Comparison of ENCODE assay signal across 20 cellular contexts in the genomic region with DNA sequence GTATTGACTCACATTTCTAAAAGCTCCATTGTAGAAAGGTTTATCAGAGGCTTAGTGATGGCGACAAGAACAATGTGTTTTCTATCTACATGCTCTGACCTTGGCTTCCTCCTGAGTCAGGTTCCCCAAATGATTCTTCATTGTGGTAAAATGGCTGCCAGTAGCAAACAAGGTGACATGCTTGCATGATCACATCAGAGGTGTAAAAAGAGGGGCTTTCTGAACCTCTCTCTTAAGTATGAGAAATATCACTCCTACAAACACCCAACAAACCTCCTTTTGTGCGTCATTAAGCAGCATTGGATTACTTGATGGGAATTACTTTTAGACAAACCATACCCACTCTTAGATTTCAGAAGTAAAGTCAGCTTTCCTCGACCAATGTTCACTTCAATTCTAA.
DNase-seq lines count a peak whose midpoint lies in the region; ATAC-seq, FAIRE-seq and TF ChIP-seq lines count a peak whose summit lies in the region.
"Had no signal": no experiment of that assay in that cellular context is flagged by ENCODE, and none has a peak within 500 bp of the region (broad histone marks: within the 10 kb centered on the region; RNA-seq: fewer than 3 reads in every experiment).

No MANE protein-coding gene starts in this region.

- no peaks in the 10 kb centered on the region for H3K27me3 ChIP-seq in GM23338 (ENCODE audit: insufficient read depth)
- H3K27me3 ChIP-seq in GM12878 (replicated peaks in 1 of 2; ENCODE audit: control insufficient read depth in 2 of 2, insufficient read depth in 2 of 2, low read length in 1 of 2), result no peaks in the 10 kb centered on the region
- H3K27me3 ChIP-seq in tibial nerve, result no peaks in the 10 kb centered on the region

- CTCF ChIA-PET in GM12878 (lab: Yijun Ruan, JAX), result no interaction called here

- H3K79me2 ChIP-seq in GM23338 (replicated peaks; ENCODE audit: insufficient read depth), result no peaks in the 10 kb centered on the region
- H3K79me2 ChIP-seq in GM12878 (ENCODE audit: control insufficient read depth, insufficient read depth, low read length), result no peaks in the 10 kb centered on the region

- peak; percentile 11 for DNase-seq in GM12865 (ENCODE audit: low read depth)
- DNase-seq in GM23338 (ENCODE audit: low spot score), result no peak
- DNase-seq in GM12878 (ENCODE audit: low read depth, low spot score), result no peak
- no peak for DNase-seq in left cardiac atrium
- DNase-seq in activated naive CD4-positive, alpha-beta T cell treated with Interleukin-2 at 50 U/mL for 16 hours, result no peak
- DNase-seq in tibial nerve (ENCODE audit: low spot score in 2 of 2), result no peak
- DNase-seq: 8988T; C1 segment of cervical spinal cord; Calu3; CD4-positive, alpha-beta memory T cell; COR-L47; DMS53; DMS79 treated with DMSO at 0.1 percent for 48 hours; GF-D8; HFFc6 had no signal

- H3K4me3 Mint-ChIP-seq in GM23338, result no peak overlapping the region
- H3K4me3 Mint-ChIP-seq: CD4-positive, alpha-beta memory T cell; HFFc6 had no signal

- RAD21 ChIA-PET in GM12878 (lab: Charles Lee; ENCODE audit: unreplicated experiment), result no interaction called here

- H3K27ac ChIP-seq in GM23338 (ENCODE audit: low read depth) (no peak overlapping the region), GM12878 (ENCODE audit: control insufficient read depth, insufficient read depth) (no peak overlapping the region), tibial nerve (no peak overlapping the region)
- H3K27ac ChIP-seq: A549 had no signal

- in situ Hi-C loops in GM12878 (cut with MboI), result no loop called here

- no TSS peak for BruUV-seq in GM12878 (replicated peaks; lab: Mats Ljungman, UMichigan)

- intact Hi-C loops in GM12878 (cut with micrococcal nuclease; ENCODE audit: unreplicated experiment), result no loop called here
- intact Hi-C loops in left cardiac atrium (cut with DNase I), result no loop called here

- no peak overlapping the region for H3K27ac Mint-ChIP-seq in GM23338
- H3K27ac Mint-ChIP-seq: CD4-positive, alpha-beta memory T cell; HFFc6 had no signal

- ATAC-seq in GM23338, result no peak
- peak; percentile 43 for ATAC-seq in HG03342 (IDR thresholded peaks at IDR 0.05; ENCODE audit: unreplicated experiment)
- peak; percentile 41; the same call in 2 of the 3 replicates for ATAC-seq in GM12878
- no peak for ATAC-seq in left cardiac atrium
- ATAC-seq in HG03565 (IDR thresholded peaks at IDR 0.05; ENCODE audit: unreplicated experiment), result no peak
- ATAC-seq: A549 had no signal

- no peaks in the 10 kb centered on the region for H3F3A ChIP-seq in GM23338 (replicated peaks; ENCODE audit: low read depth)

- H3K9ac ChIP-seq in GM12878 (ENCODE audit: control insufficient read depth, insufficient read depth, low read length), result no peak overlapping the region

- H3K4me2 ChIP-seq in GM23338 (no peak overlapping the region), GM12878 (ENCODE audit: control insufficient read depth, insufficient read depth) (no peak overlapping the region)
- H3K4me2 ChIP-seq: A549 had no signal

- POLR2A ChIA-PET in GM12878 (lab: Charles Lee), result no interaction called here

- H3K9me3 ChIP-seq in GM12878 (replicated peaks; ENCODE audit: control insufficient read depth, insufficient read depth, low read length) (no peaks in the 10 kb centered on the region), tibial nerve (peaks cover 0 to 6% (median 0%) of the 10 kb centered on the region in 4 donors)
- H3K9me3 ChIP-seq: A549, HAP-1 had no signal

- H2AFZ ChIP-seq in GM23338, result peak overlapping the region; percentile 11; the same call in 1 of the 2 replicates
- H2AFZ ChIP-seq in GM12878 (ENCODE audit: control insufficient read depth, low read depth, low read length), result no peak overlapping the region

- TF ChIP-seq CTCF in GM12865 (IDR thresholded peaks at IDR 0.05; ENCODE audit: insufficient read depth, low read depth, low read length, missing control alignments) (no peak), GM23338 (conservative IDR thresholded peaks at IDR 0.05; ENCODE audit: low read depth in 2 of 2) (no peak), GM12878 (IDR thresholded peaks at IDR 0.05 in 2 of 3, conservative IDR thresholded peaks at IDR 0.05 in 1 of 3; ENCODE audit: control insufficient read depth in 2 of 3, extremely low read depth in 1 of 3, insufficient read depth in 1 of 3, low read depth in 3 of 3, low read length in 3 of 3) (no peak), tibial nerve (IDR thresholded peaks at IDR 0.05) (no peak)

- TF ChIP-seq EP300 in GM12878 (IDR thresholded peaks at IDR 0.05; ENCODE audit: borderline replicate concordance in 1 of 2, control insufficient read depth in 1 of 2, low read depth in 2 of 2, low read length in 2 of 2) (no peak), tibial nerve (IDR thresholded peaks at IDR 0.05) (no peak)

- H3K27me3 Mint-ChIP-seq in GM23338 (ENCODE audit: insufficient read depth, low read depth, poor library complexity), result no peaks in the 10 kb centered on the region
- H3K27me3 Mint-ChIP-seq: CD4-positive, alpha-beta memory T cell had no signal

- H4K20me1 ChIP-seq in GM23338 (replicated peaks; ENCODE audit: insufficient read depth) (no peaks in the 10 kb centered on the region), GM12878 (ENCODE audit: control insufficient read depth, insufficient read depth) (no peaks in the 10 kb centered on the region)

- no peak for TF ChIP-seq RAD21 in GM12878 (IDR thresholded peaks at IDR 0.05; ENCODE audit: insufficient read depth, low read depth, low read length)

- peaks cover 8% of the 10 kb centered on the region for H3K36me3 Mint-ChIP-seq in GM23338 (ENCODE audit: low read depth)
- H3K36me3 Mint-ChIP-seq: CD4-positive, alpha-beta memory T cell had no signal

- no peaks in the 10 kb centered on the region for H3K36me3 ChIP-seq in GM23338 (ENCODE audit: insufficient read depth)
- H3K36me3 ChIP-seq in GM12878 (ENCODE audit: control insufficient read depth in 2 of 2, insufficient read depth in 2 of 2, low read length in 1 of 2), result no peaks in the 10 kb centered on the region
- no peaks in the 10 kb centered on the region for H3K36me3 ChIP-seq in tibial nerve
- H3K36me3 ChIP-seq: HAP-1 had no signal

- no peaks in the 10 kb centered on the region for H3K4me1 Mint-ChIP-seq in GM23338
- H3K4me1 Mint-ChIP-seq: CD4-positive, alpha-beta memory T cell had no signal

- SMC1A ChIA-PET in GM12878 (lab: Charles Lee; ENCODE audit: uncharacterized antibody, unreplicated experiment), result interaction anchor here (1.2 kb wide), 1 partner anchor 11 kb away, joined by 3 read pairs; no protein-coding TSS in a partner anchor

- H3K4me3 ChIP-seq in GM12865 (ENCODE audit: low read depth, low read length), result no peak overlapping the region
- no peak overlapping the region for H3K4me3 ChIP-seq in GM23338
- no peak overlapping the region for H3K4me3 ChIP-seq in GM12878
- H3K4me3 ChIP-seq in tibial nerve, result no peak overlapping the region
- H3K4me3 ChIP-seq: A549, HAP-1 had no signal

- WGBS in GM12878 (ENCODE audit: insufficient coverage, insufficient replicate concordance, low lambda C conversion rate, missing lambda C conversion rate), result 10% methylated on average over 3 of the region's 3 CpGs
- 80 to 86% methylated on average over 3 of the region's 3 CpGs for WGBS in tibial nerve, 2 donors

- no peak for FAIRE-seq in GM12878 (lab: Jason Lieb, UNC)
- FAIRE-seq: A549, GM18507 had no signal

- TF ChIP-seq POLR2A in GM12878 (IDR thresholded peaks at IDR 0.05; ENCODE audit: low read depth, low read length) (no peak), tibial nerve (IDR thresholded peaks at IDR 0.05) (no peak)

- H3K4me1 ChIP-seq in GM23338 (ENCODE audit: insufficient read depth) (no peaks in the 10 kb centered on the region), GM12878 (ENCODE audit: control insufficient read depth, insufficient read depth, low read length) (no peaks in the 10 kb centered on the region), tibial nerve (no peaks in the 10 kb centered on the region)
- H3K4me1 ChIP-seq: A549, HAP-1 had no signal

- peaks cover 18% of the 10 kb centered on the region for H3K9me3 Mint-ChIP-seq in GM23338

- 0 out of 2 replicates have a peak, but pooled peaks cover 4% of the 10 kb centered on the region for H3K9me2 ChIP-seq in GM23338 (ENCODE audit: insufficient read depth)

TF ChIP-seq in GM12878, 131 proteins besides CTCF, POLR2A, EP300 and RAD21:
- TF ChIP-seq SMAD5 (IDR thresholded peaks at IDR 0.05; ENCODE audit: low read depth) (no peak), YBX1 (IDR thresholded peaks at IDR 0.05) (no peak), YY1 (IDR thresholded peaks at IDR 0.05; ENCODE audit: low read depth, low read length) (0 out of 2 replicates have a peak, but pooled peaks have one; percentile 26), RB1 (IDR thresholded peaks at IDR 0.05; ENCODE audit: borderline replicate concordance) (no peak)

Comparison
In these comparisons a context has a peak if more than half of its experiments do, and no peak if none do; other contexts are left out.
1. ATAC-seq: peak in HG03342 (single experiment) and GM12878 (single experiment); none in GM23338 (single experiment), left cardiac atrium (0 of 2) and HG03565 (single experiment).